Comparison of ENCODE assay signal across 11 cellular contexts in genomic region chr15:56042982-56043980, GRCh38. TPM values are rescaled to one million over a fixed set of nuclear protein-coding genes. Genes with fewer than 3 reads are reported as not detected.
DNase-seq lines count a peak whose midpoint lies in the region; ATAC-seq, FAIRE-seq and TF ChIP-seq lines count a peak whose summit lies in the region.
"Had no signal": no experiment of that assay in that cellular context is flagged by ENCODE, and none has a peak within 500 bp of the region (broad histone marks: within the 10 kb centered on the region; RNA-seq: fewer than 3 reads in every experiment).

No MANE protein-coding gene starts in this region.

- H3K4me3 ChIP-seq in A549 (no peak overlapping the region), fibroblast of the aortic adventitia (ENCODE audit: low read depth, low read length) (no peak overlapping the region), kidney (ENCODE audit: low read length in 2 of 2) (peak overlapping the region in 1 of 2 donors; percentile 52), colonic mucosa (no peak overlapping the region)

- POLR2A ChIA-PET in A549 (lab: Yijun Ruan, JAX): no interaction called here
- POLR2A ChIA-PET in activated CD4-positive, alpha-beta memory T cell treated with anti-CD3 and anti-CD28 coated beads for 36 hours (lab: Charles Lee): no interaction called here

- no peak overlapping the region for H3K4me2 ChIP-seq in A549
- H3K4me2 ChIP-seq in H9 (ENCODE audit: insufficient read depth, insufficient read length, low read length): no peak overlapping the region

- TF ChIP-seq CTCF in A549 (IDR thresholded peaks at IDR 0.05): no peak
- TF ChIP-seq CTCF in H9 (conservative IDR thresholded peaks at IDR 0.05): no peak
- TF ChIP-seq CTCF in fibroblast of the aortic adventitia (IDR thresholded peaks at IDR 0.05; ENCODE audit: insufficient read depth, low read length): no peak
- TF ChIP-seq CTCF in kidney (IDR thresholded peaks at IDR 0.05; ENCODE audit: borderline replicate concordance, extremely low read depth, insufficient read depth): no peak
- no peak for TF ChIP-seq CTCF in endothelial cell (IDR thresholded peaks at IDR 0.05; ENCODE audit: unreplicated experiment)
- no peak for TF ChIP-seq CTCF in colonic mucosa (IDR thresholded peaks at IDR 0.05)

- no peak for TF ChIP-seq RAD21 in A549 (conservative IDR thresholded peaks at IDR 0.05 in 1 of 2, IDR thresholded peaks at IDR 0.05 in 1 of 2)

- no peaks in the 10 kb centered on the region for H3K23me2 ChIP-seq in H9 (ENCODE audit: insufficient read length, low read depth, low read length, poor library complexity, severe bottlenecking)

- H4K5ac ChIP-seq in H9 (ENCODE audit: insufficient read length, low read depth, low read length): no peak overlapping the region

- H2BK120ac ChIP-seq in H9 (ENCODE audit: low read depth, low read length, poor library complexity, severe bottlenecking): no peak overlapping the region

- no peak overlapping the region for H3K14ac ChIP-seq in H9 (ENCODE audit: insufficient read depth, low read length)

- H3K18ac ChIP-seq in H9 (ENCODE audit: insufficient read length, low read depth, low read length): peak overlapping the region; percentile 23

- H4K91ac ChIP-seq in H9 (ENCODE audit: insufficient read length, low read depth, low read length): no peak overlapping the region

- no peak overlapping the region for H3T11ph ChIP-seq in H9 (ENCODE audit: low read length)

- H3K9ac ChIP-seq in H9 (ENCODE audit: extremely low read depth, insufficient read length, low read length): no peak overlapping the region
- H3K9ac ChIP-seq in kidney (ENCODE audit: low read length in 2 of 2): no peak overlapping the region
- no peak overlapping the region for H3K9ac ChIP-seq in colonic mucosa (ENCODE audit: low read depth in 2 of 2, low read length in 2 of 2)

- no peak overlapping the region for H4K8ac ChIP-seq in H9 (replicated peaks; ENCODE audit: insufficient read length, low read depth, low read length)

- H2BK5ac ChIP-seq in H9 (ENCODE audit: insufficient read length, low read length): peak overlapping the region; percentile 38

- H3K27ac ChIP-seq in A549 (peak overlapping the region; percentile 54 to 80; a peak in 4 of 6 replicates), H9 (ENCODE audit: insufficient read length, low read depth, low read length) (no peak overlapping the region), kidney (ENCODE audit: low read depth in 2 of 2, low read length in 2 of 2) (no peak overlapping the region), colonic mucosa (no peak overlapping the region)

- H3K9me3 ChIP-seq in A549 (no peaks in the 10 kb centered on the region; the same call in 1 of the 3 replicates), H9 (ENCODE audit: control insufficient read depth, low read depth, low read length) (no peaks in the 10 kb centered on the region), kidney (ENCODE audit: control insufficient read depth in 1 of 2, low read length in 2 of 2) (peaks cover 0 to 6% of the 10 kb centered on the region in 2 donors), colonic mucosa (no peaks in the 10 kb centered on the region)

- H3K27ac Mint-ChIP-seq in H9 (peak overlapping the region in 2 of 3 experiments; percentile 27 to 79; a peak in 3 of 7 replicates), endothelial cell (ENCODE audit: unreplicated experiment) (no peak overlapping the region)
- H3K27ac Mint-ChIP-seq in activated CD4-positive, alpha-beta memory T cell treated with anti-CD3 and anti-CD28 coated beads for 36 hours: peak overlapping the region; percentile 91

- intact Hi-C loops in activated CD4-positive, alpha-beta memory T cell treated with anti-CD3 and anti-CD28 coated beads for 36 hours (cut with micrococcal nuclease): loop anchor here (1.0 to 10.0 kb wide), 4 partner anchors 50 to 638 kb away; partner anchors contain the start of genes CCPG1, NEDD4 and PIERCE2
- intact Hi-C loops in kidney (cut with DNase I): no loop called here
- intact Hi-C loops in colonic mucosa (cut with DNase I): no loop called here

- no peak for ATAC-seq in A549

- no peak for TF ChIP-seq EP300 in A549 (IDR thresholded peaks at IDR 0.05)

- DNase-seq in A549 (ENCODE audit: low read depth in 1 of 2, low spot score in 1 of 2) (no peak), H9 (no peak), fibroblast of the aortic adventitia (ENCODE audit: low read depth) (peak; percentile 15), NCI-H128 (lab: John Stamatoyannopoulos, UW; ENCODE audit: unreplicated experiment) (no peak), kidney (no peak), endothelial cell (ENCODE audit: low spot score) (no peak), colonic mucosa (no peak)
- DNase-seq in activated CD4-positive, alpha-beta memory T cell treated with anti-CD3 and anti-CD28 coated beads for 36 hours: peak; percentile 46
- DNase-seq: DMS 273 treated with DMSO at 0.1 percent for 48 hours, NCI-H345 had no signal

- no peak for TF ChIP-seq POLR2A in A549 (IDR thresholded peaks at IDR 0.05; ENCODE audit: low read length)

- CTCF ChIA-PET in A549 (lab: Yijun Ruan, JAX): interaction anchor here (0.6 to 4.5 kb wide), 3 partner anchors 9 to 50 kb away, joined by 4 to 30 read pairs (median 4); partner anchors contain the start of gene NEDD4
- CTCF ChIA-PET in activated CD4-positive, alpha-beta memory T cell treated with anti-CD3 and anti-CD28 coated beads for 36 hours (lab: Charles Lee): interaction anchor here (1.0 kb wide), 1 partner anchor 10 kb away, joined by 8 read pairs; no protein-coding TSS in a partner anchor

- no peak overlapping the region for H2BK20ac ChIP-seq in H9 (ENCODE audit: low read depth, low read length, poor library complexity, severe bottlenecking)

- H2BK15ac ChIP-seq in H9 (ENCODE audit: low read depth, low read length): no peak overlapping the region

- no peaks in the 10 kb centered on the region for H3K9me3 Mint-ChIP-seq in H9
- H3K9me3 Mint-ChIP-seq in activated CD4-positive, alpha-beta memory T cell treated with anti-CD3 and anti-CD28 coated beads for 36 hours: peaks cover 17% of the 10 kb centered on the region
- H3K9me3 Mint-ChIP-seq in endothelial cell (ENCODE audit: unreplicated experiment): no peaks in the 10 kb centered on the region

- H3K4me3 Mint-ChIP-seq in H9 (no peak overlapping the region), endothelial cell (ENCODE audit: unreplicated experiment) (no peak overlapping the region)
- H3K4me3 Mint-ChIP-seq in activated CD4-positive, alpha-beta memory T cell treated with anti-CD3 and anti-CD28 coated beads for 36 hours: peak overlapping the region; percentile 43

- H3K56ac ChIP-seq in H9 (ENCODE audit: insufficient read length, low read depth, low read length): no peak overlapping the region

- no peak overlapping the region for H3K23ac ChIP-seq in H9 (ENCODE audit: insufficient read length, low read depth, low read length)

- no peaks in the 10 kb centered on the region for H4K20me1 ChIP-seq in H9 (ENCODE audit: control insufficient read depth, insufficient read depth, insufficient read length)

- no peaks in the 10 kb centered on the region for H3K79me2 ChIP-seq in H9 (ENCODE audit: insufficient read depth, low read length)

- H2AK5ac ChIP-seq in H9 (ENCODE audit: insufficient read length, low read length): no peak overlapping the region

- peaks cover 44% of the 10 kb centered on the region for H3K4me1 ChIP-seq in A549
- H3K4me1 ChIP-seq in H9 (ENCODE audit: insufficient read depth, low read length): peaks cover 4% of the 10 kb centered on the region; the same call in 1 of the 2 replicates
- H3K4me1 ChIP-seq in kidney (ENCODE audit: control insufficient read depth in 1 of 2, insufficient read depth in 1 of 2, low read depth in 1 of 2, low read length in 2 of 2): peaks cover 0 to 9% of the 10 kb centered on the region in 2 donors
- no peaks in the 10 kb centered on the region for H3K4me1 ChIP-seq in colonic mucosa

- H3K36me3 Mint-ChIP-seq in H9 (ENCODE audit: insufficient read depth in 1 of 3, low read depth in 3 of 3) (no peaks in the 10 kb centered on the region), endothelial cell (ENCODE audit: low read depth, unreplicated experiment) (no peaks in the 10 kb centered on the region)
- peaks cover 10% of the 10 kb centered on the region for H3K36me3 Mint-ChIP-seq in activated CD4-positive, alpha-beta memory T cell treated with anti-CD3 and anti-CD28 coated beads for 36 hours

- H3K36me3 ChIP-seq in kidney (ENCODE audit: control insufficient read depth in 1 of 2, insufficient read depth in 2 of 2, low read length in 2 of 2): no peaks in the 10 kb centered on the region
- H3K36me3 ChIP-seq in colonic mucosa: no peaks in the 10 kb centered on the region

- WGBS in A549 (ENCODE audit: missing lambda C conversion rate): 78% methylated on average over 8 of the region's 8 CpGs
- WGBS in H9 (ENCODE audit: extremely low coverage, insufficient read length, low lambda C conversion rate): no CpG with 5 or more reads among the region's 8 CpGs

- no peak overlapping the region for H2AFZ ChIP-seq in H9 (ENCODE audit: low read length)

- no peak for FAIRE-seq in A549 (lab: Jason Lieb, UNC)
- no peak for FAIRE-seq in kidney (lab: Jason Lieb, UNC)
- FAIRE-seq: endothelial cell of umbilical vein had no signal

- no peak overlapping the region for H3K4ac ChIP-seq in H9 (ENCODE audit: low read depth, low read length)

- no peaks in the 10 kb centered on the region for H3K27me3 ChIP-seq in H9 (ENCODE audit: insufficient read depth, low read length)
- H3K27me3 ChIP-seq in colonic mucosa: no peaks in the 10 kb centered on the region

- no peak overlapping the region for H2BK12ac ChIP-seq in H9 (ENCODE audit: insufficient read length, low read depth, low read length)

- peaks cover 17 to 21% of the 10 kb centered on the region in 2 experiments for H3K4me1 Mint-ChIP-seq in H9
- peaks cover 47% of the 10 kb centered on the region for H3K4me1 Mint-ChIP-seq in activated CD4-positive, alpha-beta memory T cell treated with anti-CD3 and anti-CD28 coated beads for 36 hours (ENCODE audit: low read depth)
- H3K4me1 Mint-ChIP-seq in endothelial cell (ENCODE audit: unreplicated experiment): peaks cover 10% of the 10 kb centered on the region

- no peaks in the 10 kb centered on the region for H3K79me1 ChIP-seq in H9 (ENCODE audit: insufficient read depth, low read depth, low read length, poor library complexity, severe bottlenecking)

- H3K27me3 Mint-ChIP-seq in H9 (ENCODE audit: low read depth) (no peaks in the 10 kb centered on the region; the same call in 1 of the 2 replicates), endothelial cell (ENCODE audit: unreplicated experiment) (peaks cover 5% of the 10 kb centered on the region)
- no peaks in the 10 kb centered on the region for H3K27me3 Mint-ChIP-seq in activated CD4-positive, alpha-beta memory T cell treated with anti-CD3 and anti-CD28 coated beads for 36 hours

RNA-seq across cellular contexts. Expression of gene NEDD4, which starts 49.9 kb away (rescaled TPM):
- polyA plus RNA-seq in A549 (2011; rRNA removed): 62.9 and 78.8 TPM in 2 replicates
- 17.2 and 19.2 TPM in 2 replicates for polyA plus RNA-seq in A549 (2012; cell fraction: cytosol; rRNA removed)
- 12.6 and 19.9 TPM in 2 replicates for polyA plus RNA-seq in A549 (2012; cell fraction: nucleus; rRNA removed)
- 50.3 to 56.4 TPM (median 52.7 TPM) in 3 replicates for polyA plus RNA-seq in A549 (2017; fragmentation: RNase III; extraction: RNeasy Plus Mini Kit Qiagen cat#74134 plus additional on column Dnase treatment)
- 41.5 and 47.6 TPM in 2 replicates for polyA minus RNA-seq in A549 (2011; rRNA and poly(A)+ RNA removed)
- 9.3 and 9.6 TPM in 2 replicates for total RNA-seq in H9 (2021)
- 10 to 100 TPM; 18.5 to 18.7 TPM for total RNA-seq in activated CD4-positive, alpha-beta memory T cell treated with anti-CD3 and anti-CD28 coated beads for 36 hours
- 8.1 and 34.3 TPM in 2 replicates for total RNA-seq in fibroblast of the aortic adventitia (ENCODE audit: low replicate concordance)
- 22.3 TPM for total RNA-seq in kidney
- polyA plus RNA-seq in kidney (ENCODE audit: insufficient read depth, low read depth, low replicate concordance): 3.3 TPM
- total RNA-seq in endothelial cell (ENCODE audit: unreplicated experiment): 33.9 TPM
- total RNA-seq in colonic mucosa: 10 to 100 TPM; 14.5 to 15.3 TPM

Comparison
In these comparisons a context has a peak if more than half of its experiments do, and no peak if none do; other contexts are left out.
1. DNase-seq: peak in activated CD4-positive, alpha-beta memory T cell treated with anti-CD3 and anti-CD28 coated beads for 36 hours (single experiment) and fibroblast of the aortic adventitia (single experiment); none in A549 (0 of 2), H9 (single experiment), NCI-H128 (single experiment), kidney (single experiment), endothelial cell (single experiment) and colonic mucosa (single experiment).
2. H3K27ac ChIP-seq: peak in A549 (2 of 2); none in H9 (single experiment), kidney (0 of 2) and colonic mucosa (single experiment).